20 cellular contexts compared by ENCODE assay signal in genomic region chr9:16811987-16812685, GRCh38.
DNase-seq lines count a peak whose midpoint lies in the region; ATAC-seq lines count a peak whose summit lies in the region.
"Had no signal": no experiment of that assay in that cellular context is flagged by ENCODE, and none has a peak within 500 bp of the region (broad histone marks: within the 10 kb centered on the region; RNA-seq: fewer than 3 reads in every experiment).

No MANE protein-coding gene starts in this region.

- H3K36me3 ChIP-seq in HUES6 (ENCODE audit: control insufficient read depth, insufficient read depth, low read length): no peaks in the 10 kb centered on the region
- H3K36me3 ChIP-seq in NT2/D1 (ENCODE audit: insufficient read depth, insufficient read length, low read length): no peaks in the 10 kb centered on the region
- no peaks in the 10 kb centered on the region for H3K36me3 ChIP-seq in iPS-20b (ENCODE audit: insufficient read depth, low read depth, low read length)

- H3K27me3 ChIP-seq in HUES6 (ENCODE audit: control insufficient read depth, insufficient read depth, low read length) (no peaks in the 10 kb centered on the region), NT2/D1 (ENCODE audit: insufficient read depth, insufficient read length) (no peaks in the 10 kb centered on the region), iPS-20b (ENCODE audit: insufficient read depth, low read length) (no peaks in the 10 kb centered on the region)

- DNase-seq in NCI-H1417 (lab: John Stamatoyannopoulos, UW) (peak in 2 of 3 experiments; percentile 17 to 48), NCI-H1417 treated with DMSO at 0.1 percent for 48 hours (lab: John Stamatoyannopoulos, UW) (no peak), NT2/D1 (ENCODE audit: low read depth, low spot score) (no peak), DMS79 (lab: John Stamatoyannopoulos, UW) (no peak)
- no peak for DNase-seq in stimulated activated naive CD4-positive, alpha-beta T cell (lab: John Stamatoyannopoulos, UW)
- DNase-seq: 8988T; EL; GOT3; KG1; NCI-H1436; NCI-H2227 treated with DMSO at 0.1 percent for 48 hours; NK-92 treated with Interleukin-12 subunit alpha and Interleukin-12 subunit beta, amount 100 ng/mL, for 24 hours; OCI-M1; SHP77 treated with DMSO at 0.1 percent for 48 hours; SK-N-SH; T-helper 1 cell had no signal

- H3K9ac ChIP-seq in HUES6 (ENCODE audit: low read length) (no peak overlapping the region), NT2/D1 (ENCODE audit: insufficient read length, low read depth) (peak overlapping the region; percentile 6), iPS-20b (ENCODE audit: low read depth, low read length) (peak overlapping the region; percentile 68)
- H3K9ac ChIP-seq: SK-N-SH had no signal

- H3K4me1 ChIP-seq in HUES6 (ENCODE audit: control insufficient read depth, insufficient read depth, low read length): peaks cover 55% of the 10 kb centered on the region
- peaks cover 10% of the 10 kb centered on the region for H3K4me1 ChIP-seq in NT2/D1 (ENCODE audit: insufficient read depth, insufficient read length)
- H3K4me1 ChIP-seq in iPS-20b (ENCODE audit: insufficient read depth, low read length): peaks cover 47% of the 10 kb centered on the region

- no peaks in the 10 kb centered on the region for H3K27me3 Mint-ChIP-seq in stimulated activated memory B cell treated with anti-CD40 and anti-IgM and Interleukin-4, amounts not matched to agents 10 μg/mL and 1 μg/mL and 100 μg/mL, for 72 hours

- H3K9me3 Mint-ChIP-seq in stimulated activated memory B cell treated with anti-CD40 and anti-IgM and Interleukin-4, amounts not matched to agents 10 μg/mL and 1 μg/mL and 100 μg/mL, for 72 hours: no peaks in the 10 kb centered on the region

- H3K27ac Mint-ChIP-seq in stimulated activated memory B cell treated with anti-CD40 and anti-IgM and Interleukin-4, amounts not matched to agents 10 μg/mL and 1 μg/mL and 100 μg/mL, for 72 hours: no peak overlapping the region
- H3K27ac Mint-ChIP-seq: CD14-positive monocyte had no signal

- H3K4me3 ChIP-seq in HUES6 (ENCODE audit: low read depth, low read length): no peak overlapping the region
- H3K4me3 ChIP-seq in NT2/D1 (ENCODE audit: insufficient read length, low read depth): no peak overlapping the region
- no peak overlapping the region for H3K4me3 ChIP-seq in iPS-20b (ENCODE audit: low read length)

- H3K36me3 Mint-ChIP-seq in stimulated activated memory B cell treated with anti-CD40 and anti-IgM and Interleukin-4, amounts not matched to agents 10 μg/mL and 1 μg/mL and 100 μg/mL, for 72 hours: no peaks in the 10 kb centered on the region
- H3K36me3 Mint-ChIP-seq: CD14-positive monocyte had no signal

- ATAC-seq in stimulated activated memory B cell treated with anti-CD40 and anti-IgM and Interleukin-4, amounts not matched to agents 10 μg/mL and 1 μg/mL and 100 μg/mL, for 72 hours: no peak

- H3K4me3 Mint-ChIP-seq in stimulated activated memory B cell treated with anti-CD40 and anti-IgM and Interleukin-4, amounts not matched to agents 10 μg/mL and 1 μg/mL and 100 μg/mL, for 72 hours: no peak overlapping the region
- H3K4me3 Mint-ChIP-seq: CD14-positive monocyte had no signal

- peak overlapping the region; percentile 91; the same call in 1 of the 2 replicates for H3K27ac ChIP-seq in HUES6 (ENCODE audit: low read depth, low read length)
- peak overlapping the region; percentile 81 for H3K27ac ChIP-seq in iPS-20b (ENCODE audit: low read length)

- H3K9me3 ChIP-seq in HUES6 (ENCODE audit: control insufficient read depth, insufficient read depth, low read depth, low read length) (no peaks in the 10 kb centered on the region; the same call in 1 of the 2 replicates), NT2/D1 (ENCODE audit: insufficient read depth, low read length) (no peaks in the 10 kb centered on the region), iPS-20b (ENCODE audit: insufficient read depth, low read depth, low read length) (no peaks in the 10 kb centered on the region)
- H3K9me3 ChIP-seq: SK-N-SH had no signal

- no peaks in the 10 kb centered on the region for H3K4me1 Mint-ChIP-seq in stimulated activated memory B cell treated with anti-CD40 and anti-IgM and Interleukin-4, amounts not matched to agents 10 μg/mL and 1 μg/mL and 100 μg/mL, for 72 hours
- H3K4me1 Mint-ChIP-seq: CD14-positive monocyte had no signal

Comparison
In these comparisons a context has a peak if more than half of its experiments do, and no peak if none do; other contexts are left out.
1. DNase-seq: peak in NCI-H1417 (2 of 3); none in NCI-H1417 treated with DMSO at 0.1 percent for 48 hours (single experiment), NT2/D1 (single experiment), DMS79 (single experiment) and stimulated activated naive CD4-positive, alpha-beta T cell (0 of 6).